In genomic region chr5:178797101-178797521, GRCh38 we compare ENCODE assay signal across 14 cellular contexts.
"Had no signal": no experiment of that assay in that cellular context is flagged by ENCODE, and none has a peak within 500 bp of the region (broad histone marks: within the 10 kb centered on the region; RNA-seq: fewer than 3 reads in every experiment).

No MANE protein-coding gene starts in this region.

- H3K36me3 ChIP-seq: cardiac muscle cell, colonic mucosa, esophagus squamous epithelium, left lung had no signal

- H3K27ac Mint-ChIP-seq: activated CD4-positive, alpha-beta memory T cell treated with anti-CD3 and anti-CD28 coated beads for 36 hours; stimulated activated naive CD8-positive, alpha-beta T cell treated with anti-CD3 and anti-CD28 coated beads, Interleukin-15, Interleukin-2, amounts not matched to agents 100 ng/mL and 50 ng/mL, for 24 hours had no signal

- H3K9me3 Mint-ChIP-seq: activated CD4-positive, alpha-beta memory T cell treated with anti-CD3 and anti-CD28 coated beads for 36 hours had no signal

- DNase-seq: activated CD4-positive, alpha-beta memory T cell treated with anti-CD3 and anti-CD28 coated beads for 36 hours; activated CD4-positive, CD25-positive, alpha-beta regulatory T cell treated with anti-CD3 and anti-CD28 coated beads, Interleukin-2, amount 50 U/mL, for 72 hours; activated gamma-delta T cell treated with Interleukin-2 at 50 U/mL for 16 hours; activated T-cell treated with anti-CD3 and anti-CD28 coated beads, Interleukin-2, amount 50 U/mL, for 4 hours; colonic mucosa; esophagus squamous epithelium; hippocampal formation; left lung; nucleus accumbens; stimulated activated CD4-positive, alpha-beta T cell treated with anti-CD3 and anti-CD28 coated beads, Interleukin-2, amount 100 ng/mL, for 48 hours; testis had no signal

- H3K27ac ChIP-seq: cardiac muscle cell, colonic mucosa, esophagus squamous epithelium, left lung, testis had no signal

- H3K4me1 ChIP-seq: colonic mucosa, esophagus squamous epithelium, left lung, testis had no signal

- H3K27me3 Mint-ChIP-seq: activated CD4-positive, alpha-beta memory T cell treated with anti-CD3 and anti-CD28 coated beads for 36 hours had no signal

- H3K4me3 Mint-ChIP-seq: activated CD4-positive, alpha-beta memory T cell treated with anti-CD3 and anti-CD28 coated beads for 36 hours; activated T-cell treated with anti-CD3 and anti-CD28 coated beads, Interleukin-2, amount 50 U/mL, for 4 hours; nephron; stimulated activated naive CD8-positive, alpha-beta T cell treated with anti-CD3 and anti-CD28 coated beads, Interleukin-15, Interleukin-2, amounts not matched to agents 100 ng/mL and 50 ng/mL, for 24 hours had no signal

- H3K4me3 ChIP-seq: cardiac muscle cell, colonic mucosa, esophagus squamous epithelium, left lung, testis had no signal

- H3K27me3 ChIP-seq: cardiac muscle cell, colonic mucosa, testis had no signal

- H3K36me3 Mint-ChIP-seq: activated CD4-positive, alpha-beta memory T cell treated with anti-CD3 and anti-CD28 coated beads for 36 hours had no signal

- H3K9me3 ChIP-seq: colonic mucosa, esophagus squamous epithelium, testis had no signal

- H3K4me1 Mint-ChIP-seq: nephron had no signal

- ATAC-seq: activated T-cell treated with anti-CD3 and anti-CD28 coated beads, Interleukin-2, amount 50 U/mL, for 4 hours; left lung had no signal
